36 cellular contexts compared by ENCODE assay signal in the genomic region with DNA sequence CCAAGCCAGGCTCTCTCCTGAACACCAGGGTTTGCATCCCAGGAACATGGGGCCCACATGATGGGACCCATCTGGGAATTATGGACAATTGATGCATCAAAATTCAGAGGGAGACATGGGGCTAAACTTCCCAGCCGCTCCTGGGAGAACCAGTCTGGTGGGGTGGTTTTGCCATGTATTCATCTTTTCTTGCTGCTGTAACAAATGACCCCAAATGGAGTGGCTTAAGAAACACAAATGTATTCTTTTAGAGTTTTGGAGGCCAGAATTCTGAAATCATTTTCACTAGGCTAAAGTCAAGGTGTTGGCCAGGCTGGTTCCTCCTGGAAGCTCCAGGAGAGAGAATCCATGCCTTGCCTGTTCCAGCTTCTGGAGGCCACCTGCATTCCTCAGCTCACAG. TPM values are rescaled to one million over a fixed set of nuclear protein-coding genes. Genes with fewer than 3 reads are reported as not detected.
DNase-seq lines count a peak whose midpoint lies in the region; ATAC-seq, FAIRE-seq and TF ChIP-seq lines count a peak whose summit lies in the region.
"Had no signal": no experiment of that assay in that cellular context is flagged by ENCODE, and none has a peak within 500 bp of the region (broad histone marks: within the 10 kb centered on the region; RNA-seq: fewer than 3 reads in every experiment).

No MANE protein-coding gene starts in this region.

- no peaks in the 10 kb centered on the region for H3K9me3 ChIP-seq in HepG2 (ENCODE audit: low read length)
- no peaks in the 10 kb centered on the region for H3K9me3 ChIP-seq in right lobe of liver
- no peaks in the 10 kb centered on the region for H3K9me3 ChIP-seq in mesenchymal stem cell (ENCODE audit: control insufficient read depth, low read length)
- H3K9me3 ChIP-seq in body of pancreas, result no peaks in the 10 kb centered on the region
- H3K9me3 ChIP-seq: A549; BE2C; BLaER1; BLaER1 treated with 17β-estradiol and CSF1 and Interleukin-3, amounts not matched to agents 10 nM and 100 nM; Caco-2 had no signal

- H3K4me1 Mint-ChIP-seq in osteocyte (ENCODE audit: unreplicated experiment), result peaks cover 3% of the 10 kb centered on the region
- H3K4me1 Mint-ChIP-seq: B cell; CD14-positive monocyte; CD4-positive, alpha-beta memory T cell; CD4-positive, CD25-positive, alpha-beta regulatory T cell; CD8-positive, alpha-beta memory T cell had no signal

- no peak overlapping the region for H3K27ac ChIP-seq in HepG2 (ENCODE audit: extremely low read length, insufficient read depth, low read length)
- H3K27ac ChIP-seq in right lobe of liver, result no peak overlapping the region
- H3K27ac ChIP-seq in mesenchymal stem cell (ENCODE audit: low read length, poor library complexity, severe bottlenecking), result no peak overlapping the region
- no peak overlapping the region for H3K27ac ChIP-seq in body of pancreas
- H3K27ac ChIP-seq: 22Rv1; A549; BLaER1; BLaER1 treated with 17β-estradiol and CSF1 and Interleukin-3, amounts not matched to agents 10 nM and 100 nM; C4-2B had no signal

- no peaks in the 10 kb centered on the region for H4K20me1 ChIP-seq in HepG2 (ENCODE audit: insufficient read depth, low read length)
- H4K20me1 ChIP-seq: BLaER1; BLaER1 treated with 17β-estradiol and CSF1 and Interleukin-3, amounts not matched to agents 10 nM and 100 nM had no signal

- 95% methylated on average over 1 of the region's 1 CpG for WGBS in HepG2 (ENCODE audit: low lambda C conversion rate)
- 100% methylated on average over 1 of the region's 1 CpG for WGBS in right lobe of liver (ENCODE audit: insufficient coverage, low coverage, low lambda C conversion rate, missing lambda C conversion rate)
- 85% methylated on average over 1 of the region's 1 CpG for WGBS in mesenchymal stem cell
- WGBS in body of pancreas, 2 donors, result 90% methylated on average over 1 of the region's 1 CpG; no CpG with 5 or more reads in 1 of the 2 donors

- no peaks in the 10 kb centered on the region for H3K36me3 Mint-ChIP-seq in osteocyte (ENCODE audit: unreplicated experiment)
- H3K36me3 Mint-ChIP-seq: CD14-positive monocyte; CD4-positive, alpha-beta memory T cell; CD4-positive, CD25-positive, alpha-beta regulatory T cell; CD8-positive, alpha-beta memory T cell; CD8-positive, alpha-beta T cell had no signal

- H3K27ac Mint-ChIP-seq in osteocyte (ENCODE audit: unreplicated experiment), result no peak overlapping the region
- H3K27ac Mint-ChIP-seq: B cell; CD4-positive, alpha-beta memory T cell; CD4-positive, alpha-beta T cell; CD4-positive, CD25-positive, alpha-beta regulatory T cell; CD8-positive, alpha-beta T cell had no signal

- CTCF ChIA-PET in HepG2 (lab: Yijun Ruan, JAX; ENCODE audit: low intra/inter-chr PET ratio, low total read pairs), result interaction anchor here (0.7 kb wide), 1 partner anchor 37 kb away, joined by 4 read pairs; no protein-coding TSS in a partner anchor

- no TSS peak for BruUV-seq in HepG2 (replicated peaks; lab: Mats Ljungman, UMichigan)

- ATAC-seq in HepG2 (no peak), right lobe of liver (no peak), body of pancreas (no peak), HG03108 (IDR thresholded peaks at IDR 0.05; ENCODE audit: unreplicated experiment) (no peak)
- ATAC-seq: A549; CD8-positive, alpha-beta T cell had no signal

- H2BK120ac ChIP-seq in mesenchymal stem cell (ENCODE audit: low read depth, low read length), result no peak overlapping the region

- no peak for TF ChIP-seq POLR2A in HepG2 (IDR thresholded peaks at IDR 0.05; ENCODE audit: insufficient read depth in 1 of 2, low read depth in 2 of 2, low read length in 2 of 2)
- no peak for TF ChIP-seq POLR2A in right lobe of liver (IDR thresholded peaks at IDR 0.05)
- no peak for TF ChIP-seq POLR2A in body of pancreas (IDR thresholded peaks at IDR 0.05)

- H2BK15ac ChIP-seq in mesenchymal stem cell (ENCODE audit: low read depth, poor library complexity, severe bottlenecking), result peak overlapping the region; percentile 15

- in situ Hi-C loops in HepG2 (cut with HindIII; ENCODE audit: extremely low pct_ligation_motif_present, low pct_unique_long_range_greater_than_20kb), result loop anchor here (5.0 kb wide), 1 partner anchor 38 kb away; no protein-coding TSS in a partner anchor

- H2AFZ ChIP-seq in HepG2 (ENCODE audit: low read length) (no peak overlapping the region), mesenchymal stem cell (ENCODE audit: low read depth, low read length) (no peak overlapping the region)

- no peak overlapping the region for H3K4me2 ChIP-seq in HepG2 (ENCODE audit: low read depth, low read length)
- H3K4me2 ChIP-seq in mesenchymal stem cell (ENCODE audit: low read length, poor library complexity, severe bottlenecking), result no peak overlapping the region
- H3K4me2 ChIP-seq: A549; BLaER1; BLaER1 treated with 17β-estradiol and CSF1 and Interleukin-3, amounts not matched to agents 10 nM and 100 nM had no signal

- peaks cover 43% of the 10 kb centered on the region for H3K27me3 Mint-ChIP-seq in osteocyte (ENCODE audit: unreplicated experiment)

- no peak for FAIRE-seq in HepG2 (lab: Jason Lieb, UNC)
- FAIRE-seq: A204.1, A549, D721Med had no signal

- H2AK5ac ChIP-seq in mesenchymal stem cell (ENCODE audit: low read length, severe bottlenecking), result no peak overlapping the region

- no peak overlapping the region for H4K8ac ChIP-seq in mesenchymal stem cell (ENCODE audit: low read length)

- H3K79me2 ChIP-seq in HepG2 (ENCODE audit: insufficient read depth, low read length), result peaks cover 43% of the 10 kb centered on the region

- H2BK12ac ChIP-seq in mesenchymal stem cell (ENCODE audit: low read length in 2 of 2), result no peak overlapping the region

- H3K4me1 ChIP-seq in HepG2 (ENCODE audit: insufficient read depth, low read length), result peaks cover 95% of the 10 kb centered on the region
- H3K4me1 ChIP-seq in right lobe of liver, result peaks cover 0 to 28% (median 9%) of the 10 kb centered on the region in 4 donors
- no peaks in the 10 kb centered on the region for H3K4me1 ChIP-seq in mesenchymal stem cell (ENCODE audit: control insufficient read depth, insufficient read depth, low read depth, low read length)
- peaks cover 7% of the 10 kb centered on the region for H3K4me1 ChIP-seq in body of pancreas
- H3K4me1 ChIP-seq: A549, BE2C, BLaER1, Caco-2 had no signal

- H3K18ac ChIP-seq in mesenchymal stem cell (ENCODE audit: low read depth in 1 of 2, low read length in 2 of 2), result no peak overlapping the region

- no peaks in the 10 kb centered on the region for H3K9me3 Mint-ChIP-seq in osteocyte (ENCODE audit: unreplicated experiment)
- H3K9me3 Mint-ChIP-seq: CD14-positive monocyte; CD4-positive, alpha-beta memory T cell; CD4-positive, alpha-beta T cell; CD8-positive, alpha-beta memory T cell; CD8-positive, alpha-beta T cell had no signal

- H3K27me3 ChIP-seq in HepG2 (ENCODE audit: control insufficient read depth in 1 of 2, insufficient read depth in 2 of 2, low read length in 2 of 2) (no peaks in the 10 kb centered on the region), right lobe of liver (no peaks in the 10 kb centered on the region), mesenchymal stem cell (ENCODE audit: control insufficient read depth in 1 of 2, insufficient read depth in 1 of 2, low read length in 2 of 2) (peaks cover 8 to 23% of the 10 kb centered on the region in 2 experiments), body of pancreas (no peaks in the 10 kb centered on the region)
- H3K27me3 ChIP-seq: BLaER1; BLaER1 treated with 17β-estradiol and CSF1 and Interleukin-3, amounts not matched to agents 10 nM and 100 nM had no signal

- TF ChIP-seq CTCF in HepG2 (CRISPR knock-in tag; IDR thresholded peaks at IDR 0.05) (no peak), right lobe of liver (IDR thresholded peaks at IDR 0.05) (no peak), osteocyte (IDR thresholded peaks at IDR 0.05) (no peak), body of pancreas (IDR thresholded peaks at IDR 0.05) (no peak)

- no peak overlapping the region for H3K4me3 ChIP-seq in HepG2 (replicated peaks in 1 of 3; ENCODE audit: insufficient read depth in 1 of 3, low read depth in 2 of 3, low read length in 3 of 3)
- no peak overlapping the region for H3K4me3 ChIP-seq in right lobe of liver
- no peak overlapping the region for H3K4me3 ChIP-seq in mesenchymal stem cell (ENCODE audit: insufficient read depth in 1 of 2, low read depth in 1 of 2, low read length in 2 of 2)
- no peak overlapping the region for H3K4me3 ChIP-seq in body of pancreas
- H3K4me3 ChIP-seq: A549; BLaER1; BLaER1 treated with 17β-estradiol and CSF1 and Interleukin-3, amounts not matched to agents 10 nM and 100 nM had no signal

- TF ChIP-seq EP300 in HepG2 (IDR thresholded peaks at IDR 0.05; ENCODE audit: low read depth in 2 of 2, low read length in 2 of 2) (no peak), HepG2 (CRISPR knock-in tag; IDR thresholded peaks at IDR 0.05; ENCODE audit: borderline replicate concordance) (no peak)

- DNase-seq in HepG2 (ENCODE audit: low spot score), result no peak
- DNase-seq in right lobe of liver, result no peak
- no peak for DNase-seq in mesenchymal stem cell
- DNase-seq in osteocyte (ENCODE audit: extremely low spot score, unreplicated experiment), result peak; percentile 40
- no peak for DNase-seq in body of pancreas
- DNase-seq: 8988T; ACHN; AML-193; BE2C; C1 segment of cervical spinal cord; Caco-2; Calu3; CD4-positive, alpha-beta memory T cell; CD4-positive, alpha-beta T cell; CD4-positive, CD25-positive, alpha-beta regulatory T cell; CD8-positive, alpha-beta memory T cell; CD8-positive, alpha-beta T cell; COR-L47; DMS 273 treated with DMSO at 0.1 percent for 48 hours; DMS153; DMS53; DMS79; DMS79 treated with DMSO at 0.1 percent for 48 hours; DND-41; EL had no signal

- intact Hi-C loops in HepG2 (cut with micrococcal nuclease; ENCODE audit: unreplicated experiment), result no loop called here
- intact Hi-C loops in right lobe of liver (cut with DNase I), result no loop called here
- intact Hi-C loops in body of pancreas (cut with DNase I), result no loop called here

- H3K79me1 ChIP-seq in mesenchymal stem cell (replicated peaks; ENCODE audit: low read length, poor library complexity, severe bottlenecking), result no peaks in the 10 kb centered on the region

- no peak for TF ChIP-seq RAD21 in HepG2 (CRISPR knock-in tag; IDR thresholded peaks at IDR 0.05)

- H3K23ac ChIP-seq in mesenchymal stem cell (ENCODE audit: low read length in 2 of 2), result no peak overlapping the region

- H3K4me3 Mint-ChIP-seq in osteocyte (ENCODE audit: unreplicated experiment), result no peak overlapping the region
- H3K4me3 Mint-ChIP-seq: B cell; CD14-positive monocyte; CD4-positive, alpha-beta memory T cell; CD4-positive, alpha-beta T cell; CD4-positive, CD25-positive, alpha-beta regulatory T cell; CD8-positive, alpha-beta memory T cell; CD8-positive, alpha-beta T cell had no signal

- no peak overlapping the region for H3K4ac ChIP-seq in mesenchymal stem cell (ENCODE audit: low read depth in 1 of 2, low read length in 2 of 2)

- H3K9ac ChIP-seq in HepG2 (ENCODE audit: insufficient read depth, low read depth, low read length), result no peak overlapping the region
- H3K9ac ChIP-seq in mesenchymal stem cell (ENCODE audit: low read length), result no peak overlapping the region
- H3K9ac ChIP-seq: BLaER1; BLaER1 treated with 17β-estradiol and CSF1 and Interleukin-3, amounts not matched to agents 10 nM and 100 nM had no signal

- H2BK5ac ChIP-seq in mesenchymal stem cell (ENCODE audit: low read depth, low read length, poor library complexity, severe bottlenecking), result no peak overlapping the region

- H4K91ac ChIP-seq in mesenchymal stem cell (ENCODE audit: low read length), result no peak overlapping the region

- H3K36me3 ChIP-seq in HepG2 (replicated peaks in 1 of 2; ENCODE audit: control insufficient read depth in 1 of 2, insufficient read depth in 2 of 2, low read length in 2 of 2) (peaks cover 5 to 30% of the 10 kb centered on the region in 2 experiments), right lobe of liver (no peaks in the 10 kb centered on the region), mesenchymal stem cell (ENCODE audit: control insufficient read depth in 1 of 2, insufficient read depth in 2 of 2, low read depth in 1 of 2, low read length in 2 of 2) (no peaks in the 10 kb centered on the region), body of pancreas (replicated peaks in 1 of 2; ENCODE audit: insufficient read depth in 1 of 2, low read depth in 2 of 2) (no peaks in the 10 kb centered on the region)
- H3K36me3 ChIP-seq: BE2C; BLaER1; BLaER1 treated with 17β-estradiol and CSF1 and Interleukin-3, amounts not matched to agents 10 nM and 100 nM had no signal

- no peak overlapping the region for H3K14ac ChIP-seq in mesenchymal stem cell (ENCODE audit: low read length in 2 of 2)

- POLR2A ChIA-PET in HepG2 (lab: Yijun Ruan, JAX), result interaction anchor here (1.5 to 2.0 kb wide), 2 partner anchors 25 to 28 kb away, joined by 4 read pairs; no protein-coding TSS in a partner anchor

RNA-seq across cellular contexts. Expression of gene SLC13A3, which starts 6.5 kb away (rescaled TPM):
- total RNA-seq in HepG2 (2016; rRNA removed; fragmentation: Illumina TruSeq; extraction: Trizol), result 27.9 and 66.5 TPM in 2 replicates
- total RNA-seq in HepG2 (2016; cell fraction: cytosol; rRNA removed; fragmentation: Illumina TruSeq; extraction: Trizol; ENCODE audit: low read depth), result 23.8 and 30.4 TPM in 2 replicates
- 29.2 and 65.4 TPM in 2 replicates for total RNA-seq in HepG2 (2016; cell fraction: insoluble cytoplasmic fraction; rRNA removed; fragmentation: Illumina TruSeq; extraction: Trizol)
- 25.6 and 35.7 TPM in 2 replicates for total RNA-seq in HepG2 (2016; cell fraction: membrane; rRNA removed; fragmentation: Illumina TruSeq; extraction: Trizol)
- 59.9 and 65.1 TPM in 2 replicates for total RNA-seq in HepG2 (2016; cell fraction: nucleus; rRNA removed; fragmentation: Illumina TruSeq; extraction: Trizol)
- polyA plus RNA-seq in HepG2 (2011; rRNA removed), result 63.3 and 76.0 TPM in 2 replicates
- 40.8 and 74.9 TPM in 2 replicates for polyA plus RNA-seq in HepG2 (2011; cell fraction: cytosol; rRNA removed)
- 88.1 and 138 TPM in 2 replicates for polyA plus RNA-seq in HepG2 (2011; cell fraction: nucleus; rRNA removed)
- 42.2 and 59.1 TPM in 2 replicates for polyA plus RNA-seq in HepG2 (2012)
- polyA plus RNA-seq in HepG2 (2016; cell fraction: cytosol; fragmentation: Illumina TruSeq; extraction: Trizol; ENCODE audit: low read depth), result 25.1 and 35.1 TPM in 2 replicates
- polyA plus RNA-seq in HepG2 (2016; cell fraction: insoluble cytoplasmic fraction; fragmentation: Illumina TruSeq; extraction: Trizol; ENCODE audit: low read depth), result 30.5 and 31.8 TPM in 2 replicates
- 24.6 and 30.2 TPM in 2 replicates for polyA plus RNA-seq in HepG2 (2016; cell fraction: membrane; fragmentation: Illumina TruSeq; extraction: Trizol; ENCODE audit: low read depth)
- polyA plus RNA-seq in HepG2 (2016; cell fraction: nucleus; fragmentation: Illumina TruSeq; extraction: Trizol; ENCODE audit: insufficient read depth, low read depth), result 99.0 and 99.2 TPM in 2 replicates
- 0.42 and 193 TPM in 2 replicates for polyA minus RNA-seq in HepG2 (2011; rRNA and poly(A)+ RNA removed; ENCODE audit: low replicate concordance)
- 32.3 and 43.5 TPM in 2 replicates for polyA minus RNA-seq in HepG2 (2011; cell fraction: cytosol; rRNA and poly(A)+ RNA removed)
- polyA minus RNA-seq in HepG2 (2011; cell fraction: nucleus; rRNA and poly(A)+ RNA removed), result 50.4 and 63.9 TPM in 2 replicates
- 10 to 100 TPM in 3 of 6 experiments, 1 to 10 TPM in 3; 3.7 to 14.6 (median 9.3) TPM for total RNA-seq in right lobe of liver
- 0.62 TPM for polyA plus RNA-seq in mesenchymal stem cell (2013, experiment 1 of 2)
- polyA plus RNA-seq in mesenchymal stem cell (2013, experiment 2 of 2), result 0.66 TPM
- 1.8 and 2.1 TPM in 2 replicates for total RNA-seq in osteocyte
- total RNA-seq in body of pancreas, result 1 to 10 TPM; 3.4 to 6.3 TPM
- total RNA-seq: A172, Calu3 had no signal
- polyA plus RNA-seq: CD14-positive monocyte; CD4-positive, alpha-beta memory T cell; CD4-positive, CD25-positive, alpha-beta regulatory T cell; CD8-positive, alpha-beta memory T cell had no signal

RNA-seq across cellular contexts. Expression of gene TP53RK, which starts 44.5 kb away (rescaled TPM):
- total RNA-seq in HepG2 (2016; rRNA removed; fragmentation: Illumina TruSeq; extraction: Trizol) (25.5 and 31.0 TPM in 2 replicates), right lobe of liver (1 to 10 TPM; 3.1 to 10.0 (median 5.2) TPM), osteocyte (13.6 and 15.4 TPM in 2 replicates), body of pancreas (10 to 100 TPM in 1 of 2 donors, 1 to 10 TPM in 1; 6.6 to 11.7 TPM)
- 5.6 and 7.0 TPM in 2 replicates for total RNA-seq in HepG2 (2016; cell fraction: cytosol; rRNA removed; fragmentation: Illumina TruSeq; extraction: Trizol; ENCODE audit: low read depth)
- total RNA-seq in HepG2 (2016; cell fraction: insoluble cytoplasmic fraction; rRNA removed; fragmentation: Illumina TruSeq; extraction: Trizol), result 26.0 and 33.1 TPM in 2 replicates
- total RNA-seq in HepG2 (2016; cell fraction: membrane; rRNA removed; fragmentation: Illumina TruSeq; extraction: Trizol), result 12.6 and 14.4 TPM in 2 replicates
- total RNA-seq in HepG2 (2016; cell fraction: nucleus; rRNA removed; fragmentation: Illumina TruSeq; extraction: Trizol), result 15.4 and 17.9 TPM in 2 replicates
- 11.3 and 12.9 TPM in 2 replicates for polyA plus RNA-seq in HepG2 (2011; rRNA removed)
- 9.0 and 10.2 TPM in 2 replicates for polyA plus RNA-seq in HepG2 (2011; cell fraction: cytosol; rRNA removed)
- 4.4 and 5.3 TPM in 2 replicates for polyA plus RNA-seq in HepG2 (2011; cell fraction: nucleus; rRNA removed)
- 10.7 and 12.3 TPM in 2 replicates for polyA plus RNA-seq in HepG2 (2012)
- polyA plus RNA-seq in HepG2 (2016; cell fraction: cytosol; fragmentation: Illumina TruSeq; extraction: Trizol; ENCODE audit: low read depth), result 3.9 and 4.7 TPM in 2 replicates
- polyA plus RNA-seq in HepG2 (2016; cell fraction: insoluble cytoplasmic fraction; fragmentation: Illumina TruSeq; extraction: Trizol; ENCODE audit: low read depth), result 28.1 and 30.7 TPM in 2 replicates
- 7.3 and 9.0 TPM in 2 replicates for polyA plus RNA-seq in HepG2 (2016; cell fraction: membrane; fragmentation: Illumina TruSeq; extraction: Trizol; ENCODE audit: low read depth)
- 18.2 and 18.6 TPM in 2 replicates for polyA plus RNA-seq in HepG2 (2016; cell fraction: nucleus; fragmentation: Illumina TruSeq; extraction: Trizol; ENCODE audit: insufficient read depth, low read depth)
- polyA minus RNA-seq in HepG2 (2011; rRNA and poly(A)+ RNA removed; ENCODE audit: low replicate concordance), result 9.2 and 11.2 TPM in 2 replicates
- polyA minus RNA-seq in HepG2 (2011; cell fraction: cytosol; rRNA and poly(A)+ RNA removed), result 10.6 and 11.6 TPM in 2 replicates
- polyA minus RNA-seq in HepG2 (2011; cell fraction: nucleus; rRNA and poly(A)+ RNA removed), result 12.6 and 13.1 TPM in 2 replicates
- polyA plus RNA-seq in mesenchymal stem cell (2013, experiment 1 of 2), result 13.0 TPM
- polyA plus RNA-seq in mesenchymal stem cell (2013, experiment 2 of 2), result 13.9 TPM
